Comparison of ENCODE assay signal across 1 cellular context in genomic region chr16:57187902-57188710, GRCh38.
A peak's percentile ranks its signal among the peaks of the same experiment; 100 is the strongest.
TF ChIP-seq lines count a peak whose summit lies in the region.

No MANE protein-coding gene starts in this region.

TF ChIP-seq in HepG2, 621 proteins besides CTCF, POLR2A, EP300 and RAD21 (continued from another document):
- 0 out of 2 replicates have a peak, but pooled peaks have one; percentile 39 for TF ChIP-seq ZBTB43 (CRISPR knock-in tag; conservative IDR thresholded peaks at IDR 0.05)
- TF ChIP-seq ZNF770 (CRISPR knock-in tag; IDR thresholded peaks at IDR 0.05), result peak; percentile 96
- TF ChIP-seq, protein P1, sequence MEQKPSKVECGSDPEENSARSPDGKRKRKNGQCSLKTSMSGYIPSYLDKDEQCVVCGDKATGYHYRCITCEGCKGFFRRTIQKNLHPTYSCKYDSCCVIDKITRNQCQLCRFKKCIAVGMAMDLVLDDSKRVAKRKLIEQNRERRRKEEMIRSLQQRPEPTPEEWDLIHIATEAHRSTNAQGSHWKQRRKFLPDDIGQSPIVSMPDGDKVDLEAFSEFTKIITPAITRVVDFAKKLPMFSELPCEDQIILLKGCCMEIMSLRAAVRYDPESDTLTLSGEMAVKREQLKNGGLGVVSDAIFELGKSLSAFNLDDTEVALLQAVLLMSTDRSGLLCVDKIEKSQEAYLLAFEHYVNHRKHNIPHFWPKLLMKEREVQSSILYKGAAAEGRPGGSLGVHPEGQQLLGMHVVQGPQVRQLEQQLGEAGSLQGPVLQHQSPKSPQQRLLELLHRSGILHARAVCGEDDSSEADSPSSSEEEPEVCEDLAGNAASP (CRISPR knock-in tag; IDR thresholded peaks at IDR 0.05; ENCODE audit: borderline replicate concordance), result peak; percentile 76
- TF ChIP-seq, protein P2, sequence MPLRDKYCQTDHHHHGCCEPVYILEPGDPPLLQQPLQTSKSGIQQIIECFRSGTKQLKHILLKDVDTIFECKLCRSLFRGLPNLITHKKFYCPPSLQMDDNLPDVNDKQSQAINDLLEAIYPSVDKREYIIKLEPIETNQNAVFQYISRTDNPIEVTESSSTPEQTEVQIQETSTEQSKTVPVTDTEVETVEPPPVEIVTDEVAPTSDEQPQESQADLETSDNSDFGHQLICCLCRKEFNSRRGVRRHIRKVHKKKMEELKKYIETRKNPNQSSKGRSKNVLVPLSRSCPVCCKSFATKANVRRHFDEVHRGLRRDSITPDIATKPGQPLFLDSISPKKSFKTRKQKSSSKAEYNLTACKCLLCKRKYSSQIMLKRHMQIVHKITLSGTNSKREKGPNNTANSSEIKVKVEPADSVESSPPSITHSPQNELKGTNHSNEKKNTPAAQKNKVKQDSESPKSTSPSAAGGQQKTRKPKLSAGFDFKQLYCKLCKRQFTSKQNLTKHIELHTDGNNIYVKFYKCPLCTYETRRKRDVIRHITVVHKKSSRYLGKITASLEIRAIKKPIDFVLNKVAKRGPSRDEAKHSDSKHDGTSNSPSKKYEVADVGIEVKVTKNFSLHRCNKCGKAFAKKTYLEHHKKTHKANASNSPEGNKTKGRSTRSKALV (CRISPR knock-in tag; IDR thresholded peaks at IDR 0.05), result 0 out of 2 replicates have a peak, but pooled peaks have one; percentile 65
